1 cellular context compared by ENCODE assay signal in genomic region chr19:29422686-29423085, GRCh38.
TF ChIP-seq lines count a peak whose summit lies in the region.

No MANE protein-coding gene starts in this region.

TF ChIP-seq in IMR-90, 13 proteins besides CTCF, POLR2A, EP300 and RAD21:
- TF ChIP-seq, protein P1, sequence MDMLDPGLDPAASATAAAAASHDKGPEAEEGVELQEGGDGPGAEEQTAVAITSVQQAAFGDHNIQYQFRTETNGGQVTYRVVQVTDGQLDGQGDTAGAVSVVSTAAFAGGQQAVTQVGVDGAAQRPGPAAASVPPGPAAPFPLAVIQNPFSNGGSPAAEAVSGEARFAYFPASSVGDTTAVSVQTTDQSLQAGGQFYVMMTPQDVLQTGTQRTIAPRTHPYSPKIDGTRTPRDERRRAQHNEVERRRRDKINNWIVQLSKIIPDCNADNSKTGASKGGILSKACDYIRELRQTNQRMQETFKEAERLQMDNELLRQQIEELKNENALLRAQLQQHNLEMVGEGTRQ (IDR thresholded peaks at IDR 0.05; ENCODE audit: low read depth, low read length): no peak
- TF ChIP-seq RCOR1 (IDR thresholded peaks at IDR 0.05; ENCODE audit: insufficient replicate concordance, low read length) (no peak), CEBPB (IDR thresholded peaks at IDR 0.05; ENCODE audit: low read depth, low read length) (no peak), SMC3 (IDR thresholded peaks at IDR 0.05; ENCODE audit: low read depth, low read length) (no peak), MXI1 (IDR thresholded peaks at IDR 0.05; ENCODE audit: borderline replicate concordance, low read depth, low read length) (no peak), BHLHE40 (IDR thresholded peaks at IDR 0.05; ENCODE audit: low read depth, low read length) (no peak), CHD1 (IDR thresholded peaks at IDR 0.05; ENCODE audit: low read depth, low read length) (no peak), MAZ (IDR thresholded peaks at IDR 0.05; ENCODE audit: borderline replicate concordance, low read depth, low read length) (no peak), FOS (IDR thresholded peaks at IDR 0.05; ENCODE audit: low read depth, low read length) (no peak), NFE2L2 (IDR thresholded peaks at IDR 0.05; ENCODE audit: low read depth, low read length) (no peak), MAFK (IDR thresholded peaks at IDR 0.05; ENCODE audit: low read depth, low read length) (no peak), RFX5 (IDR thresholded peaks at IDR 0.05; ENCODE audit: low read depth, low read length) (no peak)
- TF ChIP-seq, protein P2, sequence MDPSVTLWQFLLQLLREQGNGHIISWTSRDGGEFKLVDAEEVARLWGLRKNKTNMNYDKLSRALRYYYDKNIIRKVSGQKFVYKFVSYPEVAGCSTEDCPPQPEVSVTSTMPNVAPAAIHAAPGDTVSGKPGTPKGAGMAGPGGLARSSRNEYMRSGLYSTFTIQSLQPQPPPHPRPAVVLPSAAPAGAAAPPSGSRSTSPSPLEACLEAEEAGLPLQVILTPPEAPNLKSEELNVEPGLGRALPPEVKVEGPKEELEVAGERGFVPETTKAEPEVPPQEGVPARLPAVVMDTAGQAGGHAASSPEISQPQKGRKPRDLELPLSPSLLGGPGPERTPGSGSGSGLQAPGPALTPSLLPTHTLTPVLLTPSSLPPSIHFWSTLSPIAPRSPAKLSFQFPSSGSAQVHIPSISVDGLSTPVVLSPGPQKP (IDR thresholded peaks at IDR 0.05; ENCODE audit: borderline replicate concordance, low read depth, low read length): no peak
TF ChIP-seq in IMR-90: peak in this region for 0.
